1 cellular context compared by ENCODE assay signal in genomic region chr17:13283606-13284005, GRCh38.
TF ChIP-seq lines count a peak whose summit lies in the region.

No MANE protein-coding gene starts in this region.

TF ChIP-seq in GM23338, 12 proteins besides CTCF, POLR2A, EP300 and RAD21 (continued from another document):
- TF ChIP-seq REST (IDR thresholded peaks at IDR 0.05; ENCODE audit: unreplicated experiment) (no peak), ZNF114 (CRISPR knock-in tag; IDR thresholded peaks at IDR 0.05) (no peak), NANOG (IDR thresholded peaks at IDR 0.05; ENCODE audit: borderline replicate concordance) (no peak), JUNB (IDR thresholded peaks at IDR 0.05; ENCODE audit: unreplicated experiment) (no peak), CREB1 (CRISPR knock-in tag; IDR thresholded peaks at IDR 0.05; ENCODE audit: low read depth) (no peak), STAT1 (IDR thresholded peaks at IDR 0.05; ENCODE audit: unreplicated experiment) (no peak), EZH2 (IDR thresholded peaks at IDR 0.05; ENCODE audit: low read depth, unreplicated experiment) (no peak), POLR2AphosphoS5 (IDR thresholded peaks at IDR 0.05; ENCODE audit: low read depth) (no peak)
